Comparison of ENCODE assay signal across 21 cellular contexts in genomic region chr7:30979027-30979426, GRCh38. TPM values are rescaled to one million over a fixed set of nuclear protein-coding genes. Genes with fewer than 3 reads are reported as not detected.
DNase-seq lines count a peak whose midpoint lies in the region; ATAC-seq and TF ChIP-seq lines count a peak whose summit lies in the region.
"Had no signal": no experiment of that assay in that cellular context is flagged by ENCODE, and none has a peak within 500 bp of the region (broad histone marks: within the 10 kb centered on the region; RNA-seq: fewer than 3 reads in every experiment).

No MANE protein-coding gene starts in this region.

- no peak overlapping the region for H3K27ac Mint-ChIP-seq in type B pancreatic cell
- H3K27ac Mint-ChIP-seq: CD4-positive, alpha-beta T cell had no signal

- no peaks in the 10 kb centered on the region for H3K9me2 ChIP-seq in OCI-LY7 (ENCODE audit: insufficient read depth, low read length)

- H3K36me3 Mint-ChIP-seq in type B pancreatic cell: no peaks in the 10 kb centered on the region

- intact Hi-C loops in OCI-LY7 (cut with micrococcal nuclease; ENCODE audit: unreplicated experiment) (no loop called here), breast epithelium (cut with DNase I; ENCODE audit: low total_unique reads) (loop anchor here (10.0 kb wide), 2 partner anchors 174 to 1834 kb away; partner anchors contain the start of gene CPVL)

- H3K9me3 Mint-ChIP-seq in type B pancreatic cell: no peaks in the 10 kb centered on the region
- H3K9me3 Mint-ChIP-seq: CD4-positive, alpha-beta T cell had no signal

- H3K4me2 ChIP-seq in OCI-LY7 (ENCODE audit: low read length): peak overlapping the region; percentile 49
- H3K4me2 ChIP-seq: BLaER1 had no signal

- no TSS peak for BruUV-seq in OCI-LY7 (replicated peaks; lab: Mats Ljungman, UMichigan)

- 0 out of 2 replicates have a peak overlapping the region, but pooled peaks have one; percentile 29 for H2AFZ ChIP-seq in OCI-LY7 (ENCODE audit: low read length)
- H2AFZ ChIP-seq: GM23248 had no signal

- CTCF ChIA-PET in OCI-LY7 (lab: Charles Lee; ENCODE audit: unreplicated experiment): no interaction called here

- no peak overlapping the region for H3K4me3 Mint-ChIP-seq in type B pancreatic cell
- H3K4me3 Mint-ChIP-seq: CD4-positive, alpha-beta T cell had no signal

- no peaks in the 10 kb centered on the region for H3K36me3 ChIP-seq in OCI-LY7 (ENCODE audit: insufficient read depth, low read length)
- no peaks in the 10 kb centered on the region for H3K36me3 ChIP-seq in breast epithelium
- H3K36me3 ChIP-seq: BLaER1 had no signal

- ATAC-seq in GM18858 (IDR thresholded peaks at IDR 0.05; ENCODE audit: unreplicated experiment): no peak
- ATAC-seq: GM12878, HCT116, Panc1 had no signal

- no peaks in the 10 kb centered on the region for H4K20me1 ChIP-seq in OCI-LY7 (ENCODE audit: insufficient read depth, low read length)
- H4K20me1 ChIP-seq: BLaER1 had no signal

- H3K9me3 ChIP-seq in OCI-LY7 (ENCODE audit: low read length) (no peaks in the 10 kb centered on the region), breast epithelium (no peaks in the 10 kb centered on the region)
- H3K9me3 ChIP-seq: BLaER1 had no signal

- peaks cover 57% of the 10 kb centered on the region for H3K27me3 Mint-ChIP-seq in type B pancreatic cell

- H3K4me1 ChIP-seq in OCI-LY7 (ENCODE audit: insufficient read depth, low read length, poor library complexity, severe bottlenecking) (peaks cover 36% of the 10 kb centered on the region), breast epithelium (no peaks in the 10 kb centered on the region)

- DNase-seq in OCI-LY7 (ENCODE audit: low spot score) (no peak), mesenteric fat pad (ENCODE audit: low spot score) (peak; percentile 85), type B pancreatic cell (ENCODE audit: extremely low spot score, unreplicated experiment) (peak; percentile 48), DMS153 (lab: John Stamatoyannopoulos, UW) (no peak), breast epithelium (ENCODE audit: low spot score in 2 of 2) (no peak)
- DNase-seq in activated CD8-positive, alpha-beta memory T cell treated with anti-CD3 and anti-CD28 coated beads, Interleukin-2, amount 50 U/mL, for 48 hours: peak; percentile 25
- DNase-seq: CD4-positive, alpha-beta T cell; COR-L47; DMS79 treated with DMSO at 0.1 percent for 48 hours; GM23248; KG1; NCI-H1092; NCI-H1436; NCI-H1930; SIG-M5 had no signal

- no peaks in the 10 kb centered on the region for H3K79me2 ChIP-seq in OCI-LY7 (ENCODE audit: insufficient read depth, low read depth, low read length)

- no peak for TF ChIP-seq POLR2A in breast epithelium (IDR thresholded peaks at IDR 0.05)

- H3K27ac ChIP-seq in OCI-LY7 (ENCODE audit: low read depth, low read length, poor library complexity, severe bottlenecking): peak overlapping the region; percentile 14
- no peak overlapping the region for H3K27ac ChIP-seq in breast epithelium
- H3K27ac ChIP-seq: BLaER1, GM23248 had no signal

- no peaks in the 10 kb centered on the region for H3K27me3 ChIP-seq in breast epithelium
- H3K27me3 ChIP-seq: BLaER1 had no signal

- H3K4me3 ChIP-seq in OCI-LY7 (ENCODE audit: low read depth, low read length, poor library complexity, severe bottlenecking) (no peak overlapping the region), breast epithelium (no peak overlapping the region)
- H3K4me3 ChIP-seq: BLaER1, GM12878, GM23248 had no signal

- no peaks in the 10 kb centered on the region for H3K4me1 Mint-ChIP-seq in type B pancreatic cell (ENCODE audit: unreplicated experiment)

- POLR2A ChIA-PET in OCI-LY7 (lab: Charles Lee): interaction anchor here (1.0 kb wide), 1 partner anchor 430 kb away, joined by 3 read pairs; no protein-coding TSS in a partner anchor

- TF ChIP-seq CTCF in OCI-LY7 (conservative IDR thresholded peaks at IDR 0.05; ENCODE audit: low read length) (no peak), type B pancreatic cell (conservative IDR thresholded peaks at IDR 0.05) (no peak), breast epithelium (IDR thresholded peaks at IDR 0.05) (no peak)

RNA-seq across cellular contexts. Expression of gene GHRHR, which starts 15.3 kb away (rescaled TPM):
- not detected in 2 replicates for total RNA-seq in OCI-LY7 (2014; rRNA removed; shearing (Covaris generic))
- total RNA-seq in OCI-LY7 (2022) (not detected in 2 replicates), mesenteric fat pad (not detected), type B pancreatic cell (ENCODE audit: low replicate concordance) (not detected in 2 replicates), breast epithelium (not detected)
- total RNA-seq: CD4-positive, alpha-beta T cell; GM12878; GM23248; NCI-H460 had no signal

Comparison
In these comparisons a context has a peak if more than half of its experiments do, and no peak if none do; other contexts are left out.
1. DNase-seq: peak in activated CD8-positive, alpha-beta memory T cell treated with anti-CD3 and anti-CD28 coated beads, Interleukin-2, amount 50 U/mL, for 48 hours (single experiment), mesenteric fat pad (single experiment) and type B pancreatic cell (single experiment); none in OCI-LY7 (single experiment), DMS153 (single experiment) and breast epithelium (0 of 2).